In the genomic region with DNA sequence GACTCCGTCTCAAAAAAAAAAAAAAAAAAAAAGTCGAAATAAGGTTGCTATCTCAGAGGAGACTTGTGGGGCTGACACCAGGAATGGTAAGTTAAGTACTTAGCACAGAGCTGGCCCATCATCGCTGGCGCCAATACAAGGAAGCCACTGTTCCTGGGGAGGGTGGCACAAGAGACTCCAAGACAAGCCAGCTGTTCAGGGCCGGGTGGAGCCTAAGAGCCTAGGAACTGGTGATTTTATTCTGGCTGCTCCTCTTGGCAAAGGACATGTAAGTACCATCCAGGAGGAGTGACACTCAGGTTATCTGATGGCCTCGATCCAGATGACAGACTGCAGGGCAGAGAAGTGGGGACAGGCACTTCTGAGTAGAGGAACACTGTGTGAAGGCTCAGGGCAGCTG, we compare ENCODE assay signal across 22 cellular contexts. TPM values are rescaled to one million over a fixed set of nuclear protein-coding genes. Genes with fewer than 3 reads are reported as not detected.
DNase-seq lines count a peak whose midpoint lies in the region; ATAC-seq and TF ChIP-seq lines count a peak whose summit lies in the region.
"Had no signal": no experiment of that assay in that cellular context is flagged by ENCODE, and none has a peak within 500 bp of the region (broad histone marks: within the 10 kb centered on the region; RNA-seq: fewer than 3 reads in every experiment).

No MANE protein-coding gene starts in this region.

- peaks cover 37% of the 10 kb centered on the region for H3K4me1 Mint-ChIP-seq in activated T-cell treated with anti-CD3 and anti-CD28 coated beads, Interleukin-2, amount 50 U/mL, for 24 hours (ENCODE audit: low read depth)
- H3K4me1 Mint-ChIP-seq in activated T-cell treated with anti-CD3 and anti-CD28 coated beads, Interleukin-2, amount 50 U/mL, for 4 hours (ENCODE audit: low read depth): peaks cover 33% of the 10 kb centered on the region
- H3K4me1 Mint-ChIP-seq in T-cell (peaks cover 36 to 44% (median 42%) of the 10 kb centered on the region in 3 donors), glutamatergic neuron (ENCODE audit: low read depth, unreplicated experiment) (peaks cover 5% of the 10 kb centered on the region)
- peaks cover 43 to 59% of the 10 kb centered on the region in 2 donors for H3K4me1 Mint-ChIP-seq in stimulated activated naive B cell treated with anti-CD40 and anti-IgM and Interleukin-4, amounts not matched to agents 10 μg/mL and 1 μg/mL and 100 μg/mL, for 72 hours

- POLR2A ChIA-PET in T-cell (lab: Charles Lee): no interaction called here

- CTCF ChIA-PET in T-cell (lab: Charles Lee): no interaction called here

- H3K9me3 Mint-ChIP-seq in activated T-cell treated with anti-CD3 and anti-CD28 coated beads, Interleukin-2, amount 50 U/mL, for 24 hours: no peaks in the 10 kb centered on the region
- no peaks in the 10 kb centered on the region for H3K9me3 Mint-ChIP-seq in activated T-cell treated with anti-CD3 and anti-CD28 coated beads, Interleukin-2, amount 50 U/mL, for 4 hours
- no peaks in the 10 kb centered on the region for H3K9me3 Mint-ChIP-seq in T-cell
- H3K9me3 Mint-ChIP-seq in glutamatergic neuron (ENCODE audit: unreplicated experiment): peaks cover 2% of the 10 kb centered on the region
- H3K9me3 Mint-ChIP-seq in stimulated activated naive B cell treated with anti-CD40 and anti-IgM and Interleukin-4, amounts not matched to agents 10 μg/mL and 1 μg/mL and 100 μg/mL, for 72 hours: no peaks in the 10 kb centered on the region
- H3K9me3 Mint-ChIP-seq: activated naive CD8-positive, alpha-beta T cell treated with anti-CD3 and anti-CD28 coated beads, Interleukin-2, amount 10 ng/mL, durations not matched to agents 7 days and 5 days had no signal

- DNase-seq in activated T-cell treated with anti-CD3 and anti-CD28 coated beads, Interleukin-2, amount 50 U/mL, for 24 hours: no peak
- no peak for DNase-seq in activated T-cell treated with anti-CD3 and anti-CD28 coated beads, Interleukin-2, amount 50 U/mL, for 4 hours
- DNase-seq in T-cell (no peak), glutamatergic neuron (no peak)
- DNase-seq in stimulated activated naive B cell treated with anti-CD40 and anti-IgM and Interleukin-4, amounts not matched to agents 10 μg/mL and 1 μg/mL and 100 μg/mL, for 72 hours: no peak
- DNase-seq: activated CD4-positive, CD25-positive, alpha-beta regulatory T cell treated with anti-CD3 and anti-CD28 coated beads, Interleukin-2, amount 50 U/mL, for 72 hours; activated CD8-positive, alpha-beta memory T cell treated with anti-CD3 and anti-CD28 coated beads, Interleukin-2, amount 50 U/mL, for 48 hours; activated naive CD8-positive, alpha-beta T cell treated with anti-CD3 and anti-CD28 coated beads, Interleukin-2, amount 10 ng/mL, durations not matched to agents 7 days and 5 days; brain microvascular endothelial cell; DMS53; IMR-90; lower lobe of right lung; NCI-H1694 treated with DMSO at 0.1 percent for 48 hours; NCI-H446; Peyer's patch; SK-N-SH; stimulated activated CD4-positive, alpha-beta T cell treated with anti-CD3 and anti-CD28 coated beads, Interleukin-1b, Interleukin-23, amount 100 ng/mL, for 48 hours; T1000 had no signal

- no peak for TF ChIP-seq CTCF in glutamatergic neuron (IDR thresholded peaks at IDR 0.05; ENCODE audit: partially characterized antibody, unreplicated experiment)

- no peaks in the 10 kb centered on the region for H3K27me3 Mint-ChIP-seq in activated T-cell treated with anti-CD3 and anti-CD28 coated beads, Interleukin-2, amount 50 U/mL, for 24 hours
- no peaks in the 10 kb centered on the region for H3K27me3 Mint-ChIP-seq in activated T-cell treated with anti-CD3 and anti-CD28 coated beads, Interleukin-2, amount 50 U/mL, for 4 hours (ENCODE audit: low read depth)
- H3K27me3 Mint-ChIP-seq in T-cell: no peaks in the 10 kb centered on the region
- peaks cover 4% of the 10 kb centered on the region for H3K27me3 Mint-ChIP-seq in glutamatergic neuron (ENCODE audit: unreplicated experiment)
- H3K27me3 Mint-ChIP-seq in stimulated activated naive B cell treated with anti-CD40 and anti-IgM and Interleukin-4, amounts not matched to agents 10 μg/mL and 1 μg/mL and 100 μg/mL, for 72 hours: no peaks in the 10 kb centered on the region
- H3K27me3 Mint-ChIP-seq: activated naive CD8-positive, alpha-beta T cell treated with anti-CD3 and anti-CD28 coated beads, Interleukin-2, amount 10 ng/mL, durations not matched to agents 7 days and 5 days had no signal

- ATAC-seq in activated T-cell treated with anti-CD3 and anti-CD28 coated beads, Interleukin-2, amount 50 U/mL, for 4 hours: no peak
- ATAC-seq in T-cell (replicated peaks in 1 of 4): no peak
- ATAC-seq in stimulated activated naive B cell treated with anti-CD40 and anti-IgM and Interleukin-4, amounts not matched to agents 10 μg/mL and 1 μg/mL and 100 μg/mL, for 72 hours (replicated peaks): no peak
- no peak for ATAC-seq in HG02610 (IDR thresholded peaks at IDR 0.05; ENCODE audit: unreplicated experiment)
- no peak for ATAC-seq in GM18858 (IDR thresholded peaks at IDR 0.05; ENCODE audit: unreplicated experiment)
- no peak for ATAC-seq in HG02642 (IDR thresholded peaks at IDR 0.05; ENCODE audit: poor library complexity, unreplicated experiment)
- ATAC-seq: A549, lower lobe of right lung had no signal

- peaks cover 70% of the 10 kb centered on the region for H3K36me3 Mint-ChIP-seq in activated T-cell treated with anti-CD3 and anti-CD28 coated beads, Interleukin-2, amount 50 U/mL, for 24 hours (ENCODE audit: low read depth)
- peaks cover 18% of the 10 kb centered on the region for H3K36me3 Mint-ChIP-seq in activated T-cell treated with anti-CD3 and anti-CD28 coated beads, Interleukin-2, amount 50 U/mL, for 4 hours (ENCODE audit: insufficient read depth)
- peaks cover 25% of the 10 kb centered on the region for H3K36me3 Mint-ChIP-seq in T-cell
- no peaks in the 10 kb centered on the region for H3K36me3 Mint-ChIP-seq in glutamatergic neuron (ENCODE audit: unreplicated experiment)
- peaks cover 41 to 65% of the 10 kb centered on the region in 2 donors for H3K36me3 Mint-ChIP-seq in stimulated activated naive B cell treated with anti-CD40 and anti-IgM and Interleukin-4, amounts not matched to agents 10 μg/mL and 1 μg/mL and 100 μg/mL, for 72 hours

- no peak overlapping the region for H3K4me3 Mint-ChIP-seq in activated T-cell treated with anti-CD3 and anti-CD28 coated beads, Interleukin-2, amount 50 U/mL, for 24 hours
- no peak overlapping the region for H3K4me3 Mint-ChIP-seq in activated T-cell treated with anti-CD3 and anti-CD28 coated beads, Interleukin-2, amount 50 U/mL, for 4 hours
- H3K4me3 Mint-ChIP-seq in T-cell (peak overlapping the region in 2 of 3 donors; percentile 4 to 30), glutamatergic neuron (ENCODE audit: unreplicated experiment) (no peak overlapping the region)
- peak overlapping the region in 1 of 2 donors; percentile 59 for H3K4me3 Mint-ChIP-seq in stimulated activated naive B cell treated with anti-CD40 and anti-IgM and Interleukin-4, amounts not matched to agents 10 μg/mL and 1 μg/mL and 100 μg/mL, for 72 hours

- peak overlapping the region; percentile 30 for H3K27ac Mint-ChIP-seq in activated T-cell treated with anti-CD3 and anti-CD28 coated beads, Interleukin-2, amount 50 U/mL, for 24 hours
- H3K27ac Mint-ChIP-seq in T-cell: peak overlapping the region in 1 of 2 donors; percentile 19
- H3K27ac Mint-ChIP-seq in glutamatergic neuron (ENCODE audit: unreplicated experiment): peak overlapping the region; percentile 66
- peak overlapping the region; percentile 65 for H3K27ac Mint-ChIP-seq in stimulated activated naive B cell treated with anti-CD40 and anti-IgM and Interleukin-4, amounts not matched to agents 10 μg/mL and 1 μg/mL and 100 μg/mL, for 72 hours
- H3K27ac Mint-ChIP-seq: activated naive CD8-positive, alpha-beta T cell treated with anti-CD3 and anti-CD28 coated beads, Interleukin-2, amount 10 ng/mL, durations not matched to agents 7 days and 5 days had no signal

RNA-seq across cellular contexts. Expression of a gene that starts 3.8 kb away (rescaled TPM):
- total RNA-seq in activated T-cell treated with anti-CD3 and anti-CD28 coated beads, Interleukin-2, amount 50 U/mL, for 4 hours: 10 to 100 TPM; 82.5 to 91.6 (median 86.4) TPM
- 10 to 100 TPM; 38.3 to 48.2 (median 46.6) TPM for total RNA-seq in T-cell
- total RNA-seq in glutamatergic neuron (ENCODE audit: unreplicated experiment): 50.7 TPM

RNA-seq across cellular contexts. Expression of a gene that starts 16.6 kb away (rescaled TPM):
- total RNA-seq in activated T-cell treated with anti-CD3 and anti-CD28 coated beads, Interleukin-2, amount 50 U/mL, for 4 hours: under 1 TPM in 1 of 3 donors, not detected in 2; 0.25 TPM
- total RNA-seq in T-cell: under 1 TPM in 3 of 5 donors, not detected in 2; 0.26 to 0.96 (median 0.51) TPM
- 2.3 TPM for total RNA-seq in glutamatergic neuron (ENCODE audit: unreplicated experiment)
- total RNA-seq: activated naive CD8-positive, alpha-beta T cell treated with anti-CD3 and anti-CD28 coated beads, Interleukin-2, amount 10 ng/mL, durations not matched to agents 7 days and 5 days had no signal

RNA-seq across cellular contexts. Expression of a gene that starts 22.2 kb away (rescaled TPM):
- 1 to 10 TPM; 2.4 to 2.9 (median 2.8) TPM for total RNA-seq in activated T-cell treated with anti-CD3 and anti-CD28 coated beads, Interleukin-2, amount 50 U/mL, for 4 hours
- total RNA-seq in T-cell (10 to 100 TPM; 16.2 to 29.8 (median 18.6) TPM), glutamatergic neuron (ENCODE audit: unreplicated experiment) (not detected)

RNA-seq across cellular contexts. Expression of a gene that starts 26.3 kb away (rescaled TPM):
- total RNA-seq in activated T-cell treated with anti-CD3 and anti-CD28 coated beads, Interleukin-2, amount 50 U/mL, for 4 hours: 10 to 100 TPM; 72.3 to 88.1 (median 81.9) TPM
- total RNA-seq in T-cell (10 to 100 TPM; 28.8 to 52.0 (median 48.4) TPM), glutamatergic neuron (ENCODE audit: unreplicated experiment) (43.2 TPM)

RNA-seq across cellular contexts. Expression of a gene that starts 42.0 kb away (rescaled TPM):
- 1 to 10 TPM; 2.6 to 3.5 (median 3.4) TPM for total RNA-seq in activated T-cell treated with anti-CD3 and anti-CD28 coated beads, Interleukin-2, amount 50 U/mL, for 4 hours
- 10 to 100 TPM in 3 of 5 donors, 1 to 10 TPM in 2; 5.6 to 11.9 (median 10.6) TPM for total RNA-seq in T-cell
- 48.2 TPM for total RNA-seq in glutamatergic neuron (ENCODE audit: unreplicated experiment)

Comparison
In these comparisons a context has a peak if more than half of its experiments do, and no peak if none do; other contexts are left out.
1. H3K4me3 Mint-ChIP-seq: peak in T-cell (2 of 3); none in activated T-cell treated with anti-CD3 and anti-CD28 coated beads, Interleukin-2, amount 50 U/mL, for 24 hours (single experiment), activated T-cell treated with anti-CD3 and anti-CD28 coated beads, Interleukin-2, amount 50 U/mL, for 4 hours (single experiment) and glutamatergic neuron (single experiment).
2. RNA of a gene that starts 22.2 kb away (total RNA-seq): 16.2 to 29.8 TPM in T-cell; 2.4 to 2.9 TPM in activated T-cell treated with anti-CD3 and anti-CD28 coated beads, Interleukin-2, amount 50 U/mL, for 4 hours and not detected in glutamatergic neuron (single experiment); every median in the first group is over 4 times any median in the second.